ENCODE assay signal across 1 cellular context in genomic region chr19:8831832-8832131, GRCh38.
A peak's percentile ranks its signal among the peaks of the same experiment; 100 is the strongest.
TF ChIP-seq lines count a peak whose summit lies in the region.

No MANE protein-coding gene starts in this region.

TF ChIP-seq in K562, 482 proteins besides CTCF, POLR2A, EP300 and RAD21 (continued from another document):
- TF ChIP-seq FOXM1 (IDR thresholded peaks at IDR 0.05; ENCODE audit: low read depth), result no peak
- 0 out of 2 replicates have a peak, but pooled peaks have one; percentile 25 for TF ChIP-seq FOXM1 (CRISPR knock-in tag; IDR thresholded peaks at IDR 0.05; ENCODE audit: low read depth)
- 0 out of 2 replicates have a peak, but pooled peaks have one; percentile 13 for TF ChIP-seq XRCC5 (IDR thresholded peaks at IDR 0.05; ENCODE audit: low read depth, low read length)
- TF ChIP-seq KAT2B (IDR thresholded peaks at IDR 0.05; ENCODE audit: low read depth, low read length), result no peak
- no peak for TF ChIP-seq NCOA1 (IDR thresholded peaks at IDR 0.05; ENCODE audit: low read depth)
